Comparison of ENCODE assay signal across 3 cellular contexts in genomic region chr6:73329201-73329600, GRCh38.
TF ChIP-seq lines count a peak whose summit lies in the region.

No MANE protein-coding gene starts in this region.

TF ChIP-seq in SK-N-SH, 30 proteins besides CTCF, POLR2A, EP300 and RAD21:
- no peak for TF ChIP-seq IRF3 (IDR thresholded peaks at IDR 0.05; ENCODE audit: low read depth, low read length)

TF ChIP-seq in SK-N-SH treated with all-trans-retinoic acid at 6 μM for 48 hours, 23 proteins besides CTCF, POLR2A, EP300 and RAD21:
- no peak for TF ChIP-seq ZNF70 (CRISPR knock-in tag; IDR thresholded peaks at IDR 0.05)
- TF ChIP-seq SNAI2 (CRISPR knock-in tag; IDR thresholded peaks at IDR 0.05), result no peak
- TF ChIP-seq ESRRG (CRISPR knock-in tag; IDR thresholded peaks at IDR 0.05), result no peak
- TF ChIP-seq CSRNP3 (CRISPR knock-in tag; IDR thresholded peaks at IDR 0.05), result no peak
- TF ChIP-seq TSHZ2 (CRISPR knock-in tag; IDR thresholded peaks at IDR 0.05), result no peak
- no peak for TF ChIP-seq POU6F1 (CRISPR knock-in tag; IDR thresholded peaks at IDR 0.05; ENCODE audit: borderline replicate concordance, low read depth)
- TF ChIP-seq ZFP30 (CRISPR knock-in tag; IDR thresholded peaks at IDR 0.05), result no peak
- no peak for TF ChIP-seq OSR1 (CRISPR knock-in tag; IDR thresholded peaks at IDR 0.05)

TF ChIP-seq in GM12878, 131 proteins besides CTCF, POLR2A, EP300 and RAD21:
- TF ChIP-seq USF1 (IDR thresholded peaks at IDR 0.05; ENCODE audit: borderline replicate concordance, extremely low read length, insufficient read depth, low read depth, low read length), result no peak
- no peak for TF ChIP-seq ZNF207 (IDR thresholded peaks at IDR 0.05; ENCODE audit: borderline replicate concordance)
- no peak for TF ChIP-seq ATF2 (IDR thresholded peaks at IDR 0.05; ENCODE audit: low read length)
- TF ChIP-seq LARP7 (IDR thresholded peaks at IDR 0.05), result no peak
- no peak for TF ChIP-seq ZNF274 (IDR thresholded peaks at IDR 0.05; ENCODE audit: insufficient read depth, insufficient read length)
- TF ChIP-seq IKZF2 (IDR thresholded peaks at IDR 0.05), result no peak
- TF ChIP-seq ZNF622 (IDR thresholded peaks at IDR 0.05), result no peak
- no peak for TF ChIP-seq PML (IDR thresholded peaks at IDR 0.05; ENCODE audit: low read length)
- TF ChIP-seq ZSCAN29 (IDR thresholded peaks at IDR 0.05), result no peak
- no peak for TF ChIP-seq MLLT1 (IDR thresholded peaks at IDR 0.05)
- no peak for TF ChIP-seq ZNF384 (IDR thresholded peaks at IDR 0.05; ENCODE audit: borderline replicate concordance, low read depth, low read length)
- TF ChIP-seq HDGF (IDR thresholded peaks at IDR 0.05), result no peak
- no peak for TF ChIP-seq EZH2 (IDR thresholded peaks at IDR 0.05; ENCODE audit: borderline replicate concordance, control insufficient read depth, low read depth, low read length)
- no peak for TF ChIP-seq CEBPZ (IDR thresholded peaks at IDR 0.05; ENCODE audit: low read depth, low read length)
- TF ChIP-seq BRCA1 (IDR thresholded peaks at IDR 0.05; ENCODE audit: low read depth, low read length), result no peak
- no peak for TF ChIP-seq SIN3A (IDR thresholded peaks at IDR 0.05; ENCODE audit: low read depth, low read length)
- TF ChIP-seq ZBTB33 (IDR thresholded peaks at IDR 0.05), result no peak
